11 cellular contexts compared by ENCODE assay signal in the genomic region with DNA sequence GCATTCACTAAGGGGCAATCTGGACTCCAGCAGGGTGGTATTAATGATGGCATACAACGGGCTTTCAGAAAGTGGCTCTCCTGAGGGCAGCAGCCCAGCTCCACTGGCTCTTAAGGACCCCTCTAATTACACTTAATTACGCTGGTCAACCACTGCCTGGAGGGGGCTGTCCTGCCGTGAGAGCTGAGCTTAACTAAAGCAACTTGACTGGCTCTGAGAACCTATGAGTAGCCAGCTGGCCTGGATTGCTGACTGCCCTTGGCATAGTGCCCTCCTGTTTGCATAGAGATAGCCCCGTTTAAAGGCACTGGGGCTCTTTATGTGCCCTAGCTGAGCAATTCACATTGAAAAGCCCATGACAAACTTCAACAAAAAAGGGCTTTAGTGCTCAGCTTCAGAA. TPM values are rescaled to one million over a fixed set of nuclear protein-coding genes. Genes with fewer than 3 reads are reported as not detected.
DNase-seq lines count a peak whose midpoint lies in the region; ATAC-seq and TF ChIP-seq lines count a peak whose summit lies in the region.
"Had no signal": no experiment of that assay in that cellular context is flagged by ENCODE, and none has a peak within 500 bp of the region (broad histone marks: within the 10 kb centered on the region; RNA-seq: fewer than 3 reads in every experiment).

No MANE protein-coding gene starts in this region.

- H3K4me2 ChIP-seq in mesendoderm (ENCODE audit: low read length), result no peak overlapping the region

- no peak overlapping the region for H2BK120ac ChIP-seq in mesendoderm (ENCODE audit: low read depth, low read length)

- intact Hi-C loops in adrenal gland (cut with DNase I), result no loop called here
- intact Hi-C loops in stomach (cut with DNase I; ENCODE audit: low total_unique reads), result loop anchor here (10.0 kb wide), 1 partner anchor 199 kb away; no protein-coding TSS in a partner anchor

- H3K23ac ChIP-seq in mesendoderm (ENCODE audit: low read length), result no peak overlapping the region

- TF ChIP-seq CTCF in adrenal gland (IDR thresholded peaks at IDR 0.05) (no peak), stomach (IDR thresholded peaks at IDR 0.05) (no peak)

- H3K56ac ChIP-seq in mesendoderm (ENCODE audit: low read length), result no peak overlapping the region

- H3K79me2 ChIP-seq in mesendoderm (ENCODE audit: control insufficient read depth, insufficient read depth, low read length), result peaks cover 12% of the 10 kb centered on the region

- H3K27me3 ChIP-seq in adrenal gland, result peaks cover 21% of the 10 kb centered on the region
- peaks cover 0 to 37% (median 31%) of the 10 kb centered on the region in 3 donors for H3K27me3 ChIP-seq in stomach
- no peaks in the 10 kb centered on the region for H3K27me3 ChIP-seq in mesendoderm (ENCODE audit: insufficient read depth, low read length, poor library complexity)

- H3K36me3 ChIP-seq in adrenal gland (replicated peaks in 1 of 2), result no peaks in the 10 kb centered on the region
- peaks cover 0 to 6% (median 0%) of the 10 kb centered on the region in 4 donors for H3K36me3 ChIP-seq in stomach
- H3K36me3 ChIP-seq in mesendoderm (ENCODE audit: control insufficient read depth, insufficient read depth, low read length), result peaks cover 13% of the 10 kb centered on the region
- H3K36me3 ChIP-seq: gastroesophageal sphincter had no signal

- H3K79me1 ChIP-seq in mesendoderm (ENCODE audit: low read length), result peaks cover 2% of the 10 kb centered on the region

- H3K4me1 ChIP-seq in adrenal gland (replicated peaks in 1 of 2), result peaks cover 0 to 17% of the 10 kb centered on the region in 2 donors
- peaks cover 29 to 55% (median 39%) of the 10 kb centered on the region in 4 donors for H3K4me1 ChIP-seq in stomach
- H3K4me1 ChIP-seq in mesendoderm (ENCODE audit: control insufficient read depth, low read depth, low read length), result peaks cover 10% of the 10 kb centered on the region

- 39 to 47% (median 43%) methylated on average over 3 to 4 of the region's 4 CpGs for WGBS in adrenal gland, 4 donors
- WGBS in stomach, 5 donors, result 4 to 36% (median 27%) methylated on average over 4 of the region's 4 CpGs
- no CpG with 5 or more reads among the region's 4 CpGs for WGBS in mesendoderm (ENCODE audit: extremely low coverage, insufficient coverage, low lambda C conversion rate)

- no peak for ATAC-seq in activated CD4-positive, CD25-positive, alpha-beta regulatory T cell treated with anti-CD3 and anti-CD28 coated beads, Interleukin-2, amount 50 U/mL, for 24 hours
- no peak for ATAC-seq in GM18519 (IDR thresholded peaks at IDR 0.05; ENCODE audit: low FRiP score, unreplicated experiment)
- ATAC-seq: gastroesophageal sphincter; naive thymus-derived CD4-positive, alpha-beta T cell had no signal

- H3K4me3 ChIP-seq in adrenal gland (no peak overlapping the region), stomach (no peak overlapping the region), mesendoderm (ENCODE audit: low read length) (no peak overlapping the region)
- H3K4me3 ChIP-seq: gastroesophageal sphincter had no signal

- H4K8ac ChIP-seq in mesendoderm (ENCODE audit: low read depth, low read length), result no peak overlapping the region

- no peak overlapping the region for H2BK15ac ChIP-seq in mesendoderm (replicated peaks; ENCODE audit: low read depth)

- H3K27ac ChIP-seq in adrenal gland (no peak overlapping the region), stomach (no peak overlapping the region), mesendoderm (ENCODE audit: low read depth, low read length) (no peak overlapping the region)
- H3K27ac ChIP-seq: gastroesophageal sphincter had no signal

- no peak overlapping the region for H3K18ac ChIP-seq in mesendoderm (ENCODE audit: low read length)

- no peak overlapping the region for H2BK5ac ChIP-seq in mesendoderm (ENCODE audit: low read length)

- H2AK5ac ChIP-seq in mesendoderm (ENCODE audit: low read length), result no peak overlapping the region

- peak; percentile 60 for DNase-seq in NCI-H1417 treated with DMSO at 0.1 percent for 48 hours (lab: John Stamatoyannopoulos, UW)
- DNase-seq in adrenal gland, result peak in 6 of 7 donors; percentile 43 to 68 (median 50)
- DNase-seq in hippocampal formation (lab: John Stamatoyannopoulos, UW), result peak; percentile 56 to 74
- DNase-seq in stomach, result peak; percentile 82
- no peak for DNase-seq in mesendoderm
- DNase-seq: activated CD4-positive, CD25-positive, alpha-beta regulatory T cell; activated naive CD8-positive, alpha-beta T cell treated with anti-CD3 and anti-CD28 coated beads, Interleukin-2, amount 10 ng/mL, durations not matched to agents 7 days and 5 days; naive thymus-derived CD4-positive, alpha-beta T cell had no signal

- TF ChIP-seq POLR2A in adrenal gland (IDR thresholded peaks at IDR 0.05), result no peak
- TF ChIP-seq POLR2A in stomach (IDR thresholded peaks at IDR 0.05), result no peak

- H3K9ac ChIP-seq in mesendoderm (ENCODE audit: low read length), result no peak overlapping the region

- H4K5ac ChIP-seq in mesendoderm (ENCODE audit: low read length), result no peak overlapping the region

- no peak for TF ChIP-seq EP300 in stomach (IDR thresholded peaks at IDR 0.05)

- no peak overlapping the region for H3K4ac ChIP-seq in mesendoderm (ENCODE audit: low read depth, low read length)

- H3K9me3 ChIP-seq in adrenal gland (replicated peaks in 1 of 3) (no peaks in the 10 kb centered on the region), stomach (no peaks in the 10 kb centered on the region)
- H3K9me3 ChIP-seq: gastroesophageal sphincter had no signal

RNA-seq across cellular contexts. Expression of a gene that starts 3.8 kb away (rescaled TPM):
- 1 to 10 TPM in 3 of 8 donors, under 1 TPM in 4, not detected in 1; 0.19 to 2.8 (median 0.75) TPM for total RNA-seq in adrenal gland
- 1 to 10 TPM in 1 of 3 donors, under 1 TPM in 2; 0.16 to 1.2 (median 0.44) TPM for polyA plus RNA-seq in adrenal gland
- 1 to 10 TPM; 2.9 to 6.2 (median 4.0) TPM for total RNA-seq in stomach
- 1 to 10 TPM in 2 of 3 donors, under 1 TPM in 1; 0.76 to 2.9 (median 2.5) TPM for polyA plus RNA-seq in stomach
- polyA plus RNA-seq in mesendoderm (2013, experiment 1 of 2), result 13.0 TPM
- 14.1 TPM for polyA plus RNA-seq in mesendoderm (2013, experiment 2 of 2)
- total RNA-seq: naive thymus-derived CD4-positive, alpha-beta T cell had no signal
- polyA plus RNA-seq: naive thymus-derived CD4-positive, alpha-beta T cell had no signal
